Comparison of ENCODE assay signal across 8 cellular contexts in genomic region chr1:200306954-200307754, GRCh38.
A peak's percentile ranks its signal among the peaks of the same experiment; 100 is the strongest.
DNase-seq lines count a peak whose midpoint lies in the region; ATAC-seq and TF ChIP-seq lines count a peak whose summit lies in the region.

No MANE protein-coding gene starts in this region.

- DNase-seq in BJ (ENCODE audit: low read depth) (no peak), NCI-H748 (lab: John Stamatoyannopoulos, UW; ENCODE audit: unreplicated experiment) (peak; percentile 35), astrocyte of the spinal cord (ENCODE audit: low read depth, low spot score) (peak; percentile 39), left kidney (ENCODE audit: low read depth, low spot score) (peak; percentile 48), OCI-M2 (lab: John Stamatoyannopoulos, UW; ENCODE audit: unreplicated experiment) (no peak)

- peak; percentile 82 for TF ChIP-seq CTCF in BJ (IDR thresholded peaks at IDR 0.05; ENCODE audit: insufficient read depth, low read depth, low read length)
- TF ChIP-seq CTCF in GM12874 (IDR thresholded peaks at IDR 0.05; ENCODE audit: insufficient read depth, low read depth, low read length) = peak; percentile 68
- TF ChIP-seq CTCF in astrocyte of the spinal cord (IDR thresholded peaks at IDR 0.05; ENCODE audit: low read depth, low read length) = peak; percentile 86

- H3K4me3 ChIP-seq in BJ (ENCODE audit: low read depth, low read length) = no peak overlapping the region
- H3K4me3 ChIP-seq in astrocyte of the spinal cord (ENCODE audit: low read depth, low read length) = no peak overlapping the region

- in situ Hi-C loops in astrocyte of the spinal cord (cut with HindIII; ENCODE audit: low sequenced_read_pairs) = no loop called here

- no peaks in the 10 kb centered on the region for H3K27me3 ChIP-seq in BJ (ENCODE audit: control insufficient read depth, insufficient read depth, low read length)

- CTCF ChIA-PET in BJ (lab: Yijun Ruan, JAX) = interaction anchor here (0.5 to 1.4 kb wide), 15 partner anchors 10 to 620 kb away, joined by 3 to 9 read pairs (median 3); no protein-coding TSS in a partner anchor

- POLR2A ChIA-PET in BJ (lab: Charles Lee) = no interaction called here

- no peaks in the 10 kb centered on the region for H3K36me3 ChIP-seq in BJ (ENCODE audit: control insufficient read depth, insufficient read depth, low read length)

- ATAC-seq in HG02981 (IDR thresholded peaks at IDR 0.05; ENCODE audit: unreplicated experiment) (peak; percentile 64), HG02970 (IDR thresholded peaks at IDR 0.05; ENCODE audit: low FRiP score, unreplicated experiment) (no peak)

Comparison
In these comparisons a context has a peak if more than half of its experiments do, and no peak if none do; other contexts are left out.
1. DNase-seq: peak in NCI-H748 (single experiment), astrocyte of the spinal cord (single experiment) and left kidney (single experiment); none in BJ (single experiment) and OCI-M2 (single experiment).
2. Peak in every context shown above with its lines, with median percentiles within 50 percentile points of each other: CTCF ChIP-seq.